39 cellular contexts compared by ENCODE assay signal in genomic region chr18:595068-595467, GRCh38. TPM values are rescaled to one million over a fixed set of nuclear protein-coding genes. Genes with fewer than 3 reads are reported as not detected.
"Had no signal": no experiment of that assay in that cellular context is flagged by ENCODE, and none has a peak within 500 bp of the region (broad histone marks: within the 10 kb centered on the region; RNA-seq: fewer than 3 reads in every experiment).

No MANE protein-coding gene starts in this region.

- H3K36me3 ChIP-seq: ascending aorta, cardiac muscle cell had no signal

- H3K9me3 Mint-ChIP-seq: activated CD4-positive, alpha-beta T cell treated with anti-CD3 and anti-CD28 coated beads, Interleukin-2, amount 10 ng/mL, durations not matched to agents 24 days and 14 days; activated naive CD4-positive, alpha-beta T cell treated with anti-CD3 and anti-CD28 coated beads, Interleukin-2, amount 50 U/mL, for 24 hours; activated T-cell treated with anti-CD3 and anti-CD28 coated beads, Interleukin-2, amount 50 U/mL, for 4 hours; activated T-helper 2 cell treated with anti-CD3 and anti-CD28 coated beads, Interferon-gamma antibody, Interleukin-2, Interleukin-4, amounts not matched to agents 10 μg/mL and 5 μg/mL and 100 μg/mL, durations not matched to agents 14 hours and 24 hours and 36 hours; central memory CD8-positive, alpha-beta T cell had no signal

- H3K4me1 ChIP-seq: ascending aorta had no signal

- H3K27ac ChIP-seq: ascending aorta, cardiac muscle cell, VCaP had no signal

- H3K36me3 Mint-ChIP-seq: activated CD4-positive, alpha-beta memory T cell treated with anti-CD3 and anti-CD28 coated beads for 36 hours; activated naive CD4-positive, alpha-beta T cell treated with anti-CD3 and anti-CD28 coated beads, Interleukin-2, amount 10 ng/mL, durations not matched to agents 7 days and 5 days; activated naive CD4-positive, alpha-beta T cell treated with anti-CD3 and anti-CD28 coated beads, Interleukin-2, amount 50 U/mL, for 24 hours; activated naive CD8-positive, alpha-beta T cell treated with anti-CD3 and anti-CD28 coated beads, Interleukin-2, amount 10 ng/mL, durations not matched to agents 7 days and 5 days; brain had no signal

- H3K27me3 ChIP-seq: ascending aorta, cardiac muscle cell had no signal

- ATAC-seq: activated CD8-positive, alpha-beta T cell treated with anti-CD3 and anti-CD28 coated beads for 36 hours; activated naive CD8-positive, alpha-beta T cell treated with anti-CD3 and anti-CD28 coated beads, Interleukin-2, amount 50 U/mL, for 24 hours; activated T-cell treated with anti-CD3 and anti-CD28 coated beads, Interleukin-2, amount 50 U/mL, for 4 hours had no signal

- H3K27ac Mint-ChIP-seq: activated B cell treated with CpG ODN at 0.5 μM for 24 hours; activated CD4-positive, alpha-beta memory T cell treated with anti-CD3 and anti-CD28 coated beads for 36 hours; activated CD4-positive, alpha-beta T cell treated with anti-CD3 and anti-CD28 coated beads, Interleukin-2, amount 10 ng/mL, durations not matched to agents 24 days and 14 days; activated CD8-positive, alpha-beta T cell treated with anti-CD3 and anti-CD28 coated beads for 36 hours; activated naive CD4-positive, alpha-beta T cell treated with anti-CD3 and anti-CD28 coated beads, Interleukin-2, amount 10 ng/mL, durations not matched to agents 7 days and 5 days; activated naive CD4-positive, alpha-beta T cell treated with anti-CD3 and anti-CD28 coated beads, Interleukin-2, amount 50 U/mL, for 24 hours; activated naive CD8-positive, alpha-beta T cell; activated naive CD8-positive, alpha-beta T cell treated with anti-CD3 and anti-CD28 coated beads, Interleukin-2, amount 10 ng/mL, durations not matched to agents 7 days and 5 days; activated naive CD8-positive, alpha-beta T cell treated with anti-CD3 and anti-CD28 coated beads, Interleukin-2, amount 50 U/mL, for 24 hours; activated T-helper 2 cell treated with anti-CD3 and anti-CD28 coated beads, Interferon-gamma antibody, Interleukin-2, Interleukin-4, amounts not matched to agents 10 μg/mL and 5 μg/mL and 100 μg/mL, durations not matched to agents 14 hours and 24 hours and 36 hours; T-helper 1 cell treated with Interleukin-12 subunit alpha and Interleukin-12 subunit beta and Interleukin-4 antibody, amounts not matched to agents 30 μg/mL and 1 μg/mL, for 36 hours; T-helper 2 cell treated with Interferon-gamma antibody and Interleukin-4, amounts not matched to agents 5 μg/mL and 100 μg/mL, for 36 hours had no signal

- H3K4me3 Mint-ChIP-seq: activated B cell treated with CpG ODN at 0.5 μM for 24 hours; activated CD4-positive, alpha-beta memory T cell treated with anti-CD3 and anti-CD28 coated beads for 36 hours; activated CD4-positive, alpha-beta T cell treated with anti-CD3 and anti-CD28 coated beads, Interleukin-2, amount 10 ng/mL, durations not matched to agents 24 days and 14 days; activated CD8-positive, alpha-beta T cell treated with anti-CD3 and anti-CD28 coated beads for 36 hours; activated naive CD4-positive, alpha-beta T cell treated with anti-CD3 and anti-CD28 coated beads, Interleukin-2, amount 10 ng/mL, durations not matched to agents 7 days and 5 days; activated naive CD4-positive, alpha-beta T cell treated with anti-CD3 and anti-CD28 coated beads, Interleukin-2, amount 50 U/mL, for 24 hours; activated naive CD8-positive, alpha-beta T cell treated with anti-CD3 and anti-CD28 coated beads, Interleukin-2, amount 10 ng/mL, durations not matched to agents 7 days and 5 days; activated naive CD8-positive, alpha-beta T cell treated with anti-CD3 and anti-CD28 coated beads, Interleukin-2, amount 50 U/mL, for 24 hours; activated T-cell treated with anti-CD3 and anti-CD28 coated beads, Interleukin-2, amount 50 U/mL, for 4 hours; central memory CD8-positive, alpha-beta T cell; T-helper 1 cell treated with Interleukin-12 subunit alpha and Interleukin-12 subunit beta and Interleukin-4 antibody, amounts not matched to agents 30 μg/mL and 1 μg/mL, for 36 hours; T-helper 2 cell treated with Interferon-gamma antibody and Interleukin-4, amounts not matched to agents 5 μg/mL and 100 μg/mL, for 36 hours had no signal

- H3K4me3 ChIP-seq: ascending aorta, cardiac muscle cell had no signal

- FAIRE-seq: bronchial epithelial cell, TTC549 had no signal

- H3K9me3 ChIP-seq: ascending aorta had no signal

- H3K4me1 Mint-ChIP-seq: central memory CD8-positive, alpha-beta T cell had no signal

- DNase-seq: activated B cell treated with CpG ODN at 0.5 μM for 24 hours; activated CD4-positive, alpha-beta memory T cell treated with anti-CD3 and anti-CD28 coated beads for 36 hours; activated CD4-positive, alpha-beta T cell treated with anti-CD3 and anti-CD28 coated beads for 4 hours; activated CD4-positive, alpha-beta T cell treated with anti-CD3 and anti-CD28 coated beads, Interleukin-2, amount 10 ng/mL, durations not matched to agents 24 days and 14 days; activated CD4-positive, alpha-beta T cell treated with anti-CD3 and anti-CD28 coated beads, Interleukin-2, amount 50 U/mL, for 1 hour; activated CD4-positive, alpha-beta T cell treated with anti-CD3 and anti-CD28 coated beads, Interleukin-2, amount 50 U/mL, for 4 hours; activated CD4-positive, CD25-positive, alpha-beta regulatory T cell treated with anti-CD3 and anti-CD28 coated beads, Interleukin-2, amount 50 U/mL, for 72 hours; activated CD8-positive, alpha-beta memory T cell treated with anti-CD3 and anti-CD28 coated beads, Interleukin-2, amount 50 U/mL, for 4 hours; activated CD8-positive, alpha-beta T cell treated with anti-CD3 and anti-CD28 coated beads for 36 hours; activated effector memory CD4-positive, alpha-beta T cell treated with Interleukin-2 at 50 U/mL for 16 hours; activated gamma-delta T cell; activated naive CD4-positive, alpha-beta T cell treated with anti-CD3 and anti-CD28 coated beads, Interleukin-2, amount 10 ng/mL, durations not matched to agents 7 days and 5 days; activated naive CD4-positive, alpha-beta T cell treated with Interleukin-2 at 50 U/mL for 16 hours; activated naive CD8-positive, alpha-beta T cell treated with anti-CD3 and anti-CD28 coated beads, Interleukin-2, amount 10 ng/mL, durations not matched to agents 7 days and 5 days; activated naive CD8-positive, alpha-beta T cell treated with anti-CD3 and anti-CD28 coated beads, Interleukin-2, amount 50 U/mL, for 24 hours; activated T-cell treated with anti-CD3 and anti-CD28 coated beads for 4 hours; activated T-cell treated with anti-CD3 and anti-CD28 coated beads, Interleukin-2, amount 50 U/mL, for 1 hour; activated T-cell treated with anti-CD3 and anti-CD28 coated beads, Interleukin-2, amount 50 U/mL, for 4 hours; amygdala; anterior cingulate cortex; caudate nucleus; cerebellar nuclear complex; T-helper 2 cell; T-helper 9 cell had no signal

RNA-seq across cellular contexts. Expression of gene CLUL1, which starts 1.7 kb away (rescaled TPM):
- total RNA-seq: activated B cell treated with CpG ODN at 0.5 μM for 24 hours; activated CD4-positive, alpha-beta memory T cell treated with anti-CD3 and anti-CD28 coated beads for 36 hours; activated CD4-positive, alpha-beta T cell treated with anti-CD3 and anti-CD28 coated beads, Interleukin-2, amount 10 ng/mL, durations not matched to agents 24 days and 14 days; activated CD8-positive, alpha-beta memory T cell treated with anti-CD3 and anti-CD28 coated beads for 36 hours; activated CD8-positive, alpha-beta T cell treated with anti-CD3 and anti-CD28 coated beads for 36 hours; activated naive CD8-positive, alpha-beta T cell treated with anti-CD3 and anti-CD28 coated beads, Interleukin-2, amount 10 ng/mL, durations not matched to agents 7 days and 5 days; activated T-cell treated with anti-CD3 and anti-CD28 coated beads, Interleukin-2, amount 50 U/mL, for 4 hours; activated T-helper 2 cell treated with anti-CD3 and anti-CD28 coated beads, Interferon-gamma antibody, Interleukin-2, Interleukin-4, amounts not matched to agents 10 μg/mL and 5 μg/mL and 100 μg/mL, durations not matched to agents 14 hours and 24 hours and 36 hours; ascending aorta; bronchial epithelial cell; chondrocyte had no signal

RNA-seq across cellular contexts. Expression of gene CETN1, which starts 14.9 kb away (rescaled TPM):
- total RNA-seq: activated B cell treated with CpG ODN at 0.5 μM for 24 hours; activated CD4-positive, alpha-beta memory T cell treated with anti-CD3 and anti-CD28 coated beads for 36 hours; activated CD4-positive, alpha-beta T cell treated with anti-CD3 and anti-CD28 coated beads, Interleukin-2, amount 10 ng/mL, durations not matched to agents 24 days and 14 days; activated CD8-positive, alpha-beta memory T cell treated with anti-CD3 and anti-CD28 coated beads for 36 hours; activated CD8-positive, alpha-beta T cell treated with anti-CD3 and anti-CD28 coated beads for 36 hours; activated naive CD8-positive, alpha-beta T cell treated with anti-CD3 and anti-CD28 coated beads, Interleukin-2, amount 10 ng/mL, durations not matched to agents 7 days and 5 days; activated T-cell treated with anti-CD3 and anti-CD28 coated beads, Interleukin-2, amount 50 U/mL, for 4 hours; activated T-helper 2 cell treated with anti-CD3 and anti-CD28 coated beads, Interferon-gamma antibody, Interleukin-2, Interleukin-4, amounts not matched to agents 10 μg/mL and 5 μg/mL and 100 μg/mL, durations not matched to agents 14 hours and 24 hours and 36 hours; ascending aorta; bronchial epithelial cell; cardiac muscle cell; chondrocyte had no signal
- polyA plus RNA-seq: adipose tissue, cardiac muscle cell had no signal
